In the genomic region with DNA sequence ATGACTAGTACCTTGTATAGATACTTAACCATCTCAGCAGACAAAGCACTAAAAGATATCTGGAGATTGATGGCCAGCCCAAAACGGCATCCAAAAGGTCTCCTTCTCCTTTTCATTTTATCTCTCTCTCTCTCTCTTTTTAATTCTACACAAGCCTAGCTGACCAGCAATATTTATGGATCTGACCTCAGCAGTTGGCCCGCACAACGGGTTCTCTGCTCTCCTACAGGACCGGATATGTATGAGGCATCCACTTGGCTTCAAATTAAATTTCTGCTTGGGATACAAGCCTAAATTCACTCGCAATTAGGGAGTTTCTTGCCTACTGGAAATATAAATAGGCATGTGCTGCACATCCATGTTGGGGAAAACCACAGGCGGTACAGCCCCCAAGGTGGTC, we compare ENCODE assay signal across 4 cellular contexts. TPM values are rescaled to one million over a fixed set of nuclear protein-coding genes. Genes with fewer than 3 reads are reported as not detected.
"Had no signal": no experiment of that assay in that cellular context is flagged by ENCODE, and none has a peak within 500 bp of the region (broad histone marks: within the 10 kb centered on the region; RNA-seq: fewer than 3 reads in every experiment).

No MANE protein-coding gene starts in this region.

- ATAC-seq: GM12878 had no signal

- H3K4me3 ChIP-seq: GM12878 had no signal

- DNase-seq: GDM1, GF-D8 had no signal

RNA-seq across cellular contexts. Expression of a gene that starts 22.5 kb away (rescaled TPM):
- total RNA-seq: G401, GM12878 had no signal
- polyA plus RNA-seq: GM12878 had no signal

RNA-seq across cellular contexts. Expression of a gene that starts 58.1 kb away (rescaled TPM):
- total RNA-seq: G401, GM12878 had no signal
- polyA plus RNA-seq: GM12878 had no signal
